20 cellular contexts compared by ENCODE assay signal in genomic region chr2:28286678-28287077, GRCh38.
A peak's percentile ranks its signal among the peaks of the same experiment; 100 is the strongest.
DNase-seq lines count a peak whose midpoint lies in the region; ATAC-seq and TF ChIP-seq lines count a peak whose summit lies in the region.
"Had no signal": no experiment of that assay in that cellular context is flagged by ENCODE, and none has a peak within 500 bp of the region (broad histone marks: within the 10 kb centered on the region; RNA-seq: fewer than 3 reads in every experiment).

No MANE protein-coding gene starts in this region.

- H3K4me1 Mint-ChIP-seq in HFFc6 (ENCODE audit: low read depth), result peaks cover 75% of the 10 kb centered on the region
- H3K4me1 Mint-ChIP-seq: activated CD4-positive, alpha-beta T cell treated with anti-CD3 and anti-CD28 coated beads, Interleukin-2, amount 10 ng/mL, durations not matched to agents 7 days and 5 days had no signal

- in situ Hi-C loops in brain microvascular endothelial cell (cut with HindIII; ENCODE audit: low pct_ligation_motif_present, low sequenced_read_pairs), result no loop called here

- H3K4me3 Mint-ChIP-seq in HFFc6, result peak overlapping the region; percentile 38
- H3K4me3 Mint-ChIP-seq: activated CD4-positive, alpha-beta T cell treated with anti-CD3 and anti-CD28 coated beads, Interleukin-2, amount 10 ng/mL, durations not matched to agents 7 days and 5 days; activated naive CD8-positive, alpha-beta T cell; CD14-positive monocyte had no signal

- H3K27ac ChIP-seq in brain microvascular endothelial cell (no peak overlapping the region), thoracic aorta (peak overlapping the region; percentile 85 to 94)
- H3K27ac ChIP-seq: colonic mucosa, SJCRH30 had no signal

- H3K27ac Mint-ChIP-seq in HFFc6, result peak overlapping the region; percentile 95
- H3K27ac Mint-ChIP-seq: activated CD4-positive, alpha-beta T cell treated with anti-CD3 and anti-CD28 coated beads, Interleukin-2, amount 10 ng/mL, durations not matched to agents 7 days and 5 days; activated naive CD8-positive, alpha-beta T cell; progenitor cell of endocrine pancreas had no signal

- peaks cover 4% of the 10 kb centered on the region; the same call in 1 of the 2 replicates for H3K27me3 Mint-ChIP-seq in HFFc6 (ENCODE audit: insufficient read depth)
- H3K27me3 Mint-ChIP-seq: activated CD4-positive, alpha-beta T cell treated with anti-CD3 and anti-CD28 coated beads, Interleukin-2, amount 10 ng/mL, durations not matched to agents 7 days and 5 days; activated naive CD8-positive, alpha-beta T cell; progenitor cell of endocrine pancreas had no signal

- H3K9me3 ChIP-seq in thoracic aorta, result no peaks in the 10 kb centered on the region
- H3K9me3 ChIP-seq: colonic mucosa, SJCRH30 had no signal

- peak; percentile 28 for DNase-seq in HFFc6
- DNase-seq in brain microvascular endothelial cell, result peak; percentile 25
- DNase-seq in left kidney (ENCODE audit: low read depth, low spot score), result peak; percentile 34
- DNase-seq in thoracic aorta (ENCODE audit: low spot score), result no peak
- no peak for DNase-seq in activated CD4-positive, CD25-positive, alpha-beta regulatory T cell (lab: John Stamatoyannopoulos, UW)
- no peak for DNase-seq in NCI-H2171 (lab: John Stamatoyannopoulos, UW)
- no peak for DNase-seq in medulla oblongata (ENCODE audit: extremely low spot score)
- DNase-seq: activated CD4-positive, alpha-beta T cell treated with anti-CD3 and anti-CD28 coated beads, Interleukin-2, amount 10 ng/mL, durations not matched to agents 7 days and 5 days; activated T-cell treated with anti-CD3 and anti-CD28 coated beads, Interleukin-2, amount 50 U/mL, for 1 hour; colonic mucosa; DMS53; Karpas-422; left cardiac atrium; NCI-H1417 treated with DMSO at 0.1 percent for 48 hours; NCI-H446 treated with DMSO at 0.1 percent for 48 hours; SJCRH30; substantia nigra had no signal

- no peak overlapping the region for H3K4me3 ChIP-seq in brain microvascular endothelial cell (ENCODE audit: low read depth, low read length)
- H3K4me3 ChIP-seq in thoracic aorta, result no peak overlapping the region
- H3K4me3 ChIP-seq: colonic mucosa, SJCRH30 had no signal

- no peaks in the 10 kb centered on the region; the same call in 1 of the 2 replicates for H3K36me3 Mint-ChIP-seq in HFFc6 (ENCODE audit: low read depth)

- H3K27me3 ChIP-seq in brain microvascular endothelial cell (replicated peaks), result no peaks in the 10 kb centered on the region
- H3K27me3 ChIP-seq in thoracic aorta (replicated peaks; ENCODE audit: insufficient read depth), result no peaks in the 10 kb centered on the region
- H3K27me3 ChIP-seq: colonic mucosa, SJCRH30 had no signal

- no peaks in the 10 kb centered on the region for H3K9me3 Mint-ChIP-seq in HFFc6
- H3K9me3 Mint-ChIP-seq: activated CD4-positive, alpha-beta T cell treated with anti-CD3 and anti-CD28 coated beads, Interleukin-2, amount 10 ng/mL, durations not matched to agents 7 days and 5 days; CD14-positive monocyte had no signal

- H3K4me1 ChIP-seq in thoracic aorta (ENCODE audit: control insufficient read depth in 1 of 2, low read depth in 2 of 2), result peaks cover 18 to 28% of the 10 kb centered on the region in 2 donors
- H3K4me1 ChIP-seq: colonic mucosa, SJCRH30 had no signal

- ATAC-seq in thoracic aorta (ENCODE audit: insufficient number of reproducible peaks, low FRiP score, low read depth), result no peak
- ATAC-seq: left cardiac atrium had no signal

- TF ChIP-seq CTCF in HFFc6 (IDR thresholded peaks at IDR 0.05) (no peak), brain microvascular endothelial cell (IDR thresholded peaks at IDR 0.05; ENCODE audit: low read depth, low read length, missing control alignments) (no peak), thoracic aorta (IDR thresholded peaks at IDR 0.05) (no peak)

- H3K36me3 ChIP-seq in brain microvascular endothelial cell (replicated peaks) (no peaks in the 10 kb centered on the region), thoracic aorta (no peaks in the 10 kb centered on the region)
- H3K36me3 ChIP-seq: colonic mucosa, SJCRH30 had no signal

Comparison
In these comparisons a context has a peak if more than half of its experiments do, and no peak if none do; other contexts are left out.
1. DNase-seq: peak in HFFc6 (single experiment), brain microvascular endothelial cell (single experiment) and left kidney (single experiment); none in thoracic aorta (single experiment), activated CD4-positive, CD25-positive, alpha-beta regulatory T cell (0 of 4), NCI-H2171 (single experiment) and medulla oblongata (single experiment).